In genomic region chr20:62367483-62368302, GRCh38 we compare ENCODE assay signal across 6 cellular contexts. TPM values are rescaled to one million over a fixed set of nuclear protein-coding genes. Genes with fewer than 3 reads are reported as not detected.
DNase-seq lines count a peak whose midpoint lies in the region; TF ChIP-seq lines count a peak whose summit lies in the region.

No MANE protein-coding gene starts in this region.

- TF ChIP-seq CTCF in mammary epithelial cell (conservative IDR thresholded peaks at IDR 0.05 in 1 of 2, IDR thresholded peaks at IDR 0.05 in 1 of 2; ENCODE audit: extremely low read depth in 1 of 2, insufficient read depth in 1 of 2, low read depth in 1 of 2, low read length in 2 of 2) = no peak
- TF ChIP-seq CTCF in osteocyte (IDR thresholded peaks at IDR 0.05) = no peak

- peak overlapping the region; percentile 75 for H3K4me2 ChIP-seq in mammary epithelial cell (ENCODE audit: insufficient read depth, low read depth, low read length)

- dilution Hi-C loops in mammary epithelial cell (cut with HindIII; ENCODE audit: low sequenced_read_pairs) = no loop called here

- peaks cover 69% of the 10 kb centered on the region for H3K4me1 ChIP-seq in mammary epithelial cell (ENCODE audit: insufficient read depth, low read length)

- 44% methylated on average over 14 of the region's 53 CpGs for WGBS in mammary epithelial cell (ENCODE audit: low coverage, missing lambda C conversion rate)

- H2AFZ ChIP-seq in mammary epithelial cell (ENCODE audit: low read depth, low read length) = no peak overlapping the region

- H3K9me3 ChIP-seq in mammary epithelial cell (replicated peaks; ENCODE audit: insufficient read depth, low read length) = no peaks in the 10 kb centered on the region

- H3K4me3 Mint-ChIP-seq in T-helper 1 cell treated with Interleukin-12 subunit alpha and Interleukin-12 subunit beta and Interleukin-4 antibody, amounts not matched to agents 30 μg/mL and 1 μg/mL, for 36 hours = peak overlapping the region; percentile 31
- H3K4me3 Mint-ChIP-seq in osteocyte (ENCODE audit: unreplicated experiment) = peak overlapping the region; percentile 60

- no peaks in the 10 kb centered on the region for H3K9me3 Mint-ChIP-seq in T-helper 1 cell treated with Interleukin-12 subunit alpha and Interleukin-12 subunit beta and Interleukin-4 antibody, amounts not matched to agents 30 μg/mL and 1 μg/mL, for 36 hours
- no peaks in the 10 kb centered on the region for H3K9me3 Mint-ChIP-seq in osteocyte (ENCODE audit: unreplicated experiment)

- H3K27me3 Mint-ChIP-seq in T-helper 1 cell treated with Interleukin-12 subunit alpha and Interleukin-12 subunit beta and Interleukin-4 antibody, amounts not matched to agents 30 μg/mL and 1 μg/mL, for 36 hours (ENCODE audit: low read depth) = peaks cover 28% of the 10 kb centered on the region
- H3K27me3 Mint-ChIP-seq in osteocyte (ENCODE audit: unreplicated experiment) = no peaks in the 10 kb centered on the region

- peak overlapping the region in 2 of 3 experiments; percentile 23 to 34 for H3K4me3 ChIP-seq in mammary epithelial cell (replicated peaks in 1 of 3; ENCODE audit: insufficient read depth in 1 of 3, low read depth in 2 of 3, low read length in 3 of 3)

- no peak for DNase-seq in T-helper 1 cell
- DNase-seq in mammary epithelial cell = no peak
- no peak for DNase-seq in osteocyte (ENCODE audit: extremely low spot score, unreplicated experiment)
- DNase-seq in OCI-M2 (lab: John Stamatoyannopoulos, UW; ENCODE audit: unreplicated experiment) = no peak
- no peak for DNase-seq in NK-92 treated with Interleukin-12 subunit alpha and Interleukin-12 subunit beta, amount 100 ng/mL, for 24 hours (lab: John Stamatoyannopoulos, UW)

- CTCF ChIA-PET in mammary epithelial cell (lab: Charles Lee; ENCODE audit: low non-redundant PET) = no interaction called here

- no peaks in the 10 kb centered on the region for H4K20me1 ChIP-seq in mammary epithelial cell (ENCODE audit: insufficient read depth, low read length)

- H3K9ac ChIP-seq in mammary epithelial cell (ENCODE audit: insufficient read depth, low read length) = no peak overlapping the region

- peaks cover 42% of the 10 kb centered on the region for H3K79me2 ChIP-seq in mammary epithelial cell (ENCODE audit: insufficient read depth, low read length)

- no peaks in the 10 kb centered on the region for H3K27me3 ChIP-seq in mammary epithelial cell (ENCODE audit: insufficient read depth, low read length)

- H3K27ac Mint-ChIP-seq in T-helper 1 cell treated with Interleukin-12 subunit alpha and Interleukin-12 subunit beta and Interleukin-4 antibody, amounts not matched to agents 30 μg/mL and 1 μg/mL, for 36 hours = no peak overlapping the region
- no peak overlapping the region for H3K27ac Mint-ChIP-seq in osteocyte (ENCODE audit: unreplicated experiment)

- no peaks in the 10 kb centered on the region for H3K36me3 Mint-ChIP-seq in T-helper 1 cell treated with Interleukin-12 subunit alpha and Interleukin-12 subunit beta and Interleukin-4 antibody, amounts not matched to agents 30 μg/mL and 1 μg/mL, for 36 hours (ENCODE audit: low read depth)
- no peaks in the 10 kb centered on the region for H3K36me3 Mint-ChIP-seq in osteocyte (ENCODE audit: unreplicated experiment)

- no TSS peak for BruUV-seq in mammary epithelial cell (replicated peaks; lab: Mats Ljungman, UMichigan)

- intact Hi-C loops in mammary epithelial cell (cut with micrococcal nuclease) = no loop called here

- no peaks in the 10 kb centered on the region for H3K36me3 ChIP-seq in mammary epithelial cell (ENCODE audit: insufficient read depth, low read length)

- in situ Hi-C loops in mammary epithelial cell (cut with MboI; ENCODE audit: low sequenced_read_pairs in 2 of 2) = no loop called here

- H3K4me1 Mint-ChIP-seq in T-helper 1 cell treated with Interleukin-12 subunit alpha and Interleukin-12 subunit beta and Interleukin-4 antibody, amounts not matched to agents 30 μg/mL and 1 μg/mL, for 36 hours (ENCODE audit: low read depth) = no peaks in the 10 kb centered on the region
- peaks cover 54% of the 10 kb centered on the region for H3K4me1 Mint-ChIP-seq in osteocyte (ENCODE audit: unreplicated experiment)

- no peak overlapping the region for H3K27ac ChIP-seq in mammary epithelial cell (ENCODE audit: insufficient read depth, low read depth, low read length)

RNA-seq across cellular contexts. Expression of gene LAMA5, which starts 0.6 kb away (rescaled TPM):
- total RNA-seq in mammary epithelial cell (100 to 1,000 TPM in 1 of 2 donors, 10 to 100 TPM in 1; 71.3 to 220 TPM), osteocyte (201 and 204 TPM in 2 replicates)
- 9.7 TPM for polyA plus RNA-seq in mammary epithelial cell
- 19.0 TPM for polyA minus RNA-seq in mammary epithelial cell

RNA-seq across cellular contexts. Expression of gene RPS21, which starts 19.2 kb away (rescaled TPM):
- total RNA-seq in mammary epithelial cell (1,000 to 10,000 TPM in 1 of 2 donors, 100 to 1,000 TPM in 1; 894 to 1,553 TPM), osteocyte (1,013 and 1,039 TPM in 2 replicates)
- 3,470 TPM for polyA plus RNA-seq in mammary epithelial cell
- polyA minus RNA-seq in mammary epithelial cell = 261 TPM

RNA-seq across cellular contexts. Expression of gene CABLES2, which starts 39.4 kb away (rescaled TPM):
- total RNA-seq in mammary epithelial cell (1 to 10 TPM; 2.3 to 4.4 TPM), osteocyte (7.8 and 8.8 TPM in 2 replicates)
- polyA plus RNA-seq in mammary epithelial cell = 4.7 TPM
- 12.8 TPM for polyA minus RNA-seq in mammary epithelial cell

RNA-seq across cellular contexts. Expression of gene RBBP8NL, which starts 59.6 kb away (rescaled TPM):
- total RNA-seq in mammary epithelial cell = under 1 TPM in 1 of 2 donors, not detected in 1; 0.14 TPM
- 0.03 TPM for polyA plus RNA-seq in mammary epithelial cell
- polyA minus RNA-seq in mammary epithelial cell = not detected
- total RNA-seq in osteocyte = not detected in 2 replicates
